23 cellular contexts compared by ENCODE assay signal in the genomic region with DNA sequence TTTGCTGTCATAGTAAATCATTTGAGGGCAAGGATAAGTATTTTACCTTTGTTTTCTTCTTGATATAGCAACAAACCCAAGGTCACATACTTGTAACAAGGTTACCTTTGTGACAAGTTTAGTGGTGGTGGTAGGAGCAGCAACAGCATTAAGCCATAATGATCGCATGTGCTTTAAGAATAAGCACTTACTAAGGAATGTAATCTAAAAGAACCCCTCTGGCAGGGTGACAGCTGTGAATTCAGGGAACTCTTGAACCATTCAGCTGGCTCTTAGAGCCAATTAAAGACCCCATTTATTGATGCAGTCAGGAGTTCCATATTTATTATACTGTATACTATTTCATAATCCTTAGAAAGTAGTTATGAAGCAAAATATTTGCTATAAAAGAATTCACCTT.
"Had no signal": no experiment of that assay in that cellular context is flagged by ENCODE, and none has a peak within 500 bp of the region (broad histone marks: within the 10 kb centered on the region; RNA-seq: fewer than 3 reads in every experiment).

No MANE protein-coding gene starts in this region.

- ATAC-seq: activated T-helper 17 cell treated with anti-CD3 and anti-CD28 coated beads, Interleukin-2, amount 50 U/mL, for 72 hours; T-cell had no signal

- DNase-seq: activated B cell treated with CpG ODN at 0.5 μM for 24 hours; activated CD4-positive, alpha-beta memory T cell treated with anti-CD3 and anti-CD28 coated beads for 36 hours; activated CD4-positive, alpha-beta T cell treated with anti-CD3 and anti-CD28 coated beads, Interleukin-2, amount 10 ng/mL, durations not matched to agents 7 days and 5 days; activated CD8-positive, alpha-beta memory T cell treated with anti-CD3 and anti-CD28 coated beads for 24 hours; activated gamma-delta T cell; activated naive CD4-positive, alpha-beta T cell treated with anti-CD3 and anti-CD28 coated beads for 36 hours; activated T-cell treated with anti-CD3 and anti-CD28 coated beads, Interleukin-2, amount 50 U/mL, for 48 hours; amygdala; KBM-7; NCI-H1048; NCI-H1417 treated with DMSO at 0.1 percent for 48 hours; NCI-H1694; NCI-H2029; NCI-H345; NCI-H510A treated with DMSO at 0.1 percent for 48 hours; NCI-H774; PC-9; SIG-M5; T-cell; T-helper 2 cell; T1000 had no signal

- H3K4me3 ChIP-seq: PC-9, SK-N-MC had no signal

- H3K27ac ChIP-seq: PC-9, SK-N-MC had no signal
